In the genomic region with DNA sequence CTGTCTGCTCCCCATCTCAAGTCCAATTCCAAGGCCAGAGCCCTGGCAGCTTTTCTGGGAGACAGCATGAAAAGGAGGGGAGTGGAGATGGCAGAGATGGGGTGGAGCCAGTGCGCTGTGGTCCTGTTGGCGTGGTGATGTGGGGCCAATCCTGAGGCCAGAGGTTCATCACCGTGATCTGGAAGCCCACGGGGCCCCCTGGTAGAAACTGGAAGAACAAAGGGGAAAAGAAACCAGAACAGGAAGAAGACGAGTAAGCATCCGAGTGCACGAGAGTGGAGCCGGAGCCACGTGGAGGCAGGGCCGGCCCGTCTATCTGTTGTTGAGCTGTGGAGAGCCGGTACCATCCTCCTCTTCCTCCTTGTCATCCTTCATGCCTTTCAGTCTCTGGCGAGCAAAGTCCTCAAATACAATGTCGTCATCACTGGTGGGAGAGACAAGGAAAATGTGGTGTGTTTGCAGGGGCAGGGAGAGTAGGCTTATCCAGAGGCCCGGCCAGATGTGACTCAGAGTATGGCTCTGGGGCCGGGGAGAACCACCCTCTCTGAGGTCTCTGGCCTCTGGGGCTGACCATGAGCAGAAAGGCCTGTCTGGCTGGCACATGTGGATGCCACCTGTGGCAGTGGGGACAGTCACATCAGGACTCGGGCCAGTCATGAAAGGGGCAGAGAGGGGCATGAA, we compare ENCODE assay signal across 1 cellular context.
TF ChIP-seq lines count a peak whose summit lies in the region.

No MANE protein-coding gene starts in this region.

TF ChIP-seq in IMR-90, 13 proteins besides CTCF, POLR2A, EP300 and RAD21 (continued from another document):
- TF ChIP-seq NFE2L2 (IDR thresholded peaks at IDR 0.05; ENCODE audit: low read depth, low read length) (no peak), MAZ (IDR thresholded peaks at IDR 0.05; ENCODE audit: borderline replicate concordance, low read depth, low read length) (no peak), SMC3 (IDR thresholded peaks at IDR 0.05; ENCODE audit: low read depth, low read length) (no peak), FOS (IDR thresholded peaks at IDR 0.05; ENCODE audit: low read depth, low read length) (no peak)
